Comparison of ENCODE assay signal across 8 cellular contexts in genomic region chr5:78360674-78361225, GRCh38. TPM values are rescaled to one million over a fixed set of nuclear protein-coding genes. Genes with fewer than 3 reads are reported as not detected.
A peak's percentile ranks its signal among the peaks of the same experiment; 100 is the strongest.
DNase-seq lines count a peak whose midpoint lies in the region; ATAC-seq, FAIRE-seq and TF ChIP-seq lines count a peak whose summit lies in the region.

No MANE protein-coding gene starts in this region.

- H3K9me3 ChIP-seq in DND-41 (ENCODE audit: insufficient read depth, low read length, severe bottlenecking) (no peaks in the 10 kb centered on the region), GM23248 (ENCODE audit: low read depth) (no peaks in the 10 kb centered on the region), MG63 (no peaks in the 10 kb centered on the region)

- peaks cover 51% of the 10 kb centered on the region for H3K79me2 ChIP-seq in DND-41 (ENCODE audit: insufficient read depth, low read length)
- H3K79me2 ChIP-seq in GM23248 (ENCODE audit: insufficient read depth) = peaks cover 69% of the 10 kb centered on the region

- H3K27ac Mint-ChIP-seq in effector memory CD8-positive, alpha-beta T cell = peak overlapping the region; percentile 94 to 95

- 1% methylated on average over 49 to 50 of the region's 50 CpGs for WGBS in GM23248 (ENCODE audit: low coverage in 1 of 2, low lambda C conversion rate in 2 of 2, missing lambda C conversion rate in 2 of 2), 2 experiments

- H3K36me3 ChIP-seq in DND-41 (ENCODE audit: insufficient read depth, low read length) (peaks cover 7% of the 10 kb centered on the region), GM23248 (ENCODE audit: low read depth) (peaks cover 3% of the 10 kb centered on the region; the same call in 1 of the 2 replicates), MG63 (peaks cover 6% of the 10 kb centered on the region)

- ATAC-seq in DND-41 (ENCODE audit: insufficient read depth, low read depth) = peak; percentile 54
- ATAC-seq in effector memory CD8-positive, alpha-beta T cell (replicated peaks) = peak; percentile 79

- DNase-seq in DND-41 (peak; percentile 63), GM23248 (no peak), MG63 (peak; percentile 25), mucosa of gallbladder (ENCODE audit: low spot score) (peak; percentile 41), RCC 7860 (ENCODE audit: low spot score) (no peak)
- peak; percentile 84 for DNase-seq in activated CD8-positive, alpha-beta memory T cell treated with anti-CD3 and anti-CD28 coated beads for 24 hours
- DNase-seq in effector memory CD8-positive, alpha-beta T cell = peak; percentile 84 to 85 (median 85)
- peak; percentile 73 for DNase-seq in stimulated activated CD8-positive, alpha-beta memory T cell treated with anti-CD3 and anti-CD28 coated beads, Interleukin-4, amount 100 ng/mL, for 48 hours

- no peaks in the 10 kb centered on the region for H3K9me3 Mint-ChIP-seq in effector memory CD8-positive, alpha-beta T cell

- H3K27me3 Mint-ChIP-seq in effector memory CD8-positive, alpha-beta T cell = no peaks in the 10 kb centered on the region

- no peak for TF ChIP-seq CTCF in DND-41 (IDR thresholded peaks at IDR 0.05; ENCODE audit: borderline replicate concordance, extremely low read depth, low read length, poor library complexity, severe bottlenecking)

- no peak for FAIRE-seq in RCC 7860 (lab: Jason Lieb, UNC)

- peak overlapping the region; percentile 92 to 95 for H3K4me3 Mint-ChIP-seq in effector memory CD8-positive, alpha-beta T cell

- H3K4me3 ChIP-seq in DND-41 (ENCODE audit: low read depth in 1 of 2, low read length in 2 of 2) = peak overlapping the region; percentile 86 to 97
- peak overlapping the region; percentile 90 for H3K4me3 ChIP-seq in GM23248
- H3K4me3 ChIP-seq in MG63 = peak overlapping the region; percentile 98

- peak overlapping the region; percentile 97 for H3K27ac ChIP-seq in DND-41 (ENCODE audit: low read length)
- H3K27ac ChIP-seq in GM23248 = peak overlapping the region; percentile 84

- H3K27me3 ChIP-seq in DND-41 (ENCODE audit: insufficient read depth, low read length, poor library complexity) = no peaks in the 10 kb centered on the region
- H3K27me3 ChIP-seq in GM23248 (replicated peaks; ENCODE audit: insufficient read depth) = no peaks in the 10 kb centered on the region
- no peaks in the 10 kb centered on the region for H3K27me3 ChIP-seq in MG63

- H3K9ac ChIP-seq in DND-41 (ENCODE audit: low read depth, low read length) = peak overlapping the region; percentile 80
- H3K9ac ChIP-seq in GM23248 = peak overlapping the region; percentile 94

- H3K4me2 ChIP-seq in DND-41 (ENCODE audit: insufficient read depth, low read length) (peak overlapping the region; percentile 95), GM23248 (ENCODE audit: unreplicated experiment) (peak overlapping the region; percentile 92)

- in situ Hi-C loops in GM23248 (cut with MboI) = no loop called here

- H3K9me2 ChIP-seq in GM23248 (ENCODE audit: insufficient read depth) = no peaks in the 10 kb centered on the region

- H4K20me1 ChIP-seq in DND-41 (ENCODE audit: insufficient read depth, low read length) (no peaks in the 10 kb centered on the region), GM23248 (ENCODE audit: insufficient read depth) (peaks cover 5% of the 10 kb centered on the region; the same call in 1 of the 2 replicates)

- H3F3A ChIP-seq in GM23248 (ENCODE audit: insufficient read depth) = no peaks in the 10 kb centered on the region

- H2AFZ ChIP-seq in DND-41 (ENCODE audit: low read depth, low read length) (peak overlapping the region; percentile 94), GM23248 (peak overlapping the region; percentile 96)

- H3K4me1 Mint-ChIP-seq in effector memory CD8-positive, alpha-beta T cell (ENCODE audit: low read depth in 2 of 2) = peaks cover 43 to 45% of the 10 kb centered on the region in 2 donors

- H3K4me1 ChIP-seq in DND-41 (ENCODE audit: insufficient read depth, low read length) (peaks cover 32% of the 10 kb centered on the region), GM23248 (ENCODE audit: insufficient read depth) (peaks cover 15% of the 10 kb centered on the region; the same call in 1 of the 2 replicates)

- H3K36me3 Mint-ChIP-seq in effector memory CD8-positive, alpha-beta T cell (ENCODE audit: insufficient read depth) = peaks cover 31% of the 10 kb centered on the region

RNA-seq across cellular contexts. Expression of gene SCAMP1, which starts 0.3 kb away (rescaled TPM):
- total RNA-seq in GM23248 (2014; rRNA removed; shearing (Covaris generic)) = 57.7 and 89.2 TPM in 2 replicates
- polyA plus RNA-seq in GM23248 (2016; fragmentation: Nextera tagmentation; extraction: Ambion mirVana) = 66.8 and 66.9 TPM in 2 replicates
- 20.2 and 31.8 TPM in 2 replicates for total RNA-seq in MG63 (2014; rRNA removed; shearing (Covaris generic); ENCODE audit: low replicate concordance)
- 35.9 TPM for total RNA-seq in mucosa of gallbladder

Comparison
In these comparisons a context has a peak if more than half of its experiments do, and no peak if none do; other contexts are left out.
1. DNase-seq: peak in DND-41 (single experiment), MG63 (single experiment), activated CD8-positive, alpha-beta memory T cell treated with anti-CD3 and anti-CD28 coated beads for 24 hours (single experiment), effector memory CD8-positive, alpha-beta T cell (3 of 3), mucosa of gallbladder (single experiment) and stimulated activated CD8-positive, alpha-beta memory T cell treated with anti-CD3 and anti-CD28 coated beads, Interleukin-4, amount 100 ng/mL, for 48 hours (single experiment); none in GM23248 (single experiment) and RCC 7860 (single experiment).
2. Peak in every context shown above with its lines, with median percentiles within 50 percentile points of each other: H3K4me3 ChIP-seq.